ENCODE assay signal across 18 cellular contexts in genomic region chr3:12608368-12608767, GRCh38.
"Had no signal": no experiment of that assay in that cellular context is flagged by ENCODE, and none has a peak within 500 bp of the region (broad histone marks: within the 10 kb centered on the region; RNA-seq: fewer than 3 reads in every experiment).

No MANE protein-coding gene starts in this region.

- H3K4me1 ChIP-seq: uterus had no signal

- ATAC-seq: gastroesophageal sphincter, left lobe of liver, natural killer cell, right cardiac atrium had no signal

- H3K27ac Mint-ChIP-seq: natural killer cell had no signal

- H3K4me3 Mint-ChIP-seq: natural killer cell, neural crest cell had no signal

- H3K27ac ChIP-seq: epithelial cell of prostate, esophagus muscularis mucosa, gastroesophageal sphincter, ovary, uterus had no signal

- H3K9me3 Mint-ChIP-seq: natural killer cell, neural crest cell had no signal

- H3K4me1 Mint-ChIP-seq: neural crest cell had no signal

- H3K4me3 ChIP-seq: esophagus muscularis mucosa, gastroesophageal sphincter, ovary, uterus had no signal

- H3K9me3 ChIP-seq: esophagus muscularis mucosa, gastroesophageal sphincter, ovary, uterus had no signal

- H3K27me3 ChIP-seq: esophagus muscularis mucosa, gastroesophageal sphincter, ovary, uterus had no signal

- DNase-seq: effector memory CD4-positive, alpha-beta T cell; glutamatergic neuron; islet precursor cell; mammary epithelial cell; natural killer cell; nucleus accumbens; ovary; right cardiac atrium; small intestine; stimulated activated CD4-positive, alpha-beta T cell treated with anti-CD3 and anti-CD28 coated beads, Interleukin-12 subunit alpha, Interleukin-12 subunit beta, amount 100 ng/mL, for 4 hours; stimulated activated naive CD4-positive, alpha-beta T cell treated with Interleukin-2 at 50 U/mL for 16 hours; trophoblast cell; uterus had no signal

- H3K36me3 ChIP-seq: ovary, uterus had no signal
